1 cellular context compared by ENCODE assay signal in the genomic region with DNA sequence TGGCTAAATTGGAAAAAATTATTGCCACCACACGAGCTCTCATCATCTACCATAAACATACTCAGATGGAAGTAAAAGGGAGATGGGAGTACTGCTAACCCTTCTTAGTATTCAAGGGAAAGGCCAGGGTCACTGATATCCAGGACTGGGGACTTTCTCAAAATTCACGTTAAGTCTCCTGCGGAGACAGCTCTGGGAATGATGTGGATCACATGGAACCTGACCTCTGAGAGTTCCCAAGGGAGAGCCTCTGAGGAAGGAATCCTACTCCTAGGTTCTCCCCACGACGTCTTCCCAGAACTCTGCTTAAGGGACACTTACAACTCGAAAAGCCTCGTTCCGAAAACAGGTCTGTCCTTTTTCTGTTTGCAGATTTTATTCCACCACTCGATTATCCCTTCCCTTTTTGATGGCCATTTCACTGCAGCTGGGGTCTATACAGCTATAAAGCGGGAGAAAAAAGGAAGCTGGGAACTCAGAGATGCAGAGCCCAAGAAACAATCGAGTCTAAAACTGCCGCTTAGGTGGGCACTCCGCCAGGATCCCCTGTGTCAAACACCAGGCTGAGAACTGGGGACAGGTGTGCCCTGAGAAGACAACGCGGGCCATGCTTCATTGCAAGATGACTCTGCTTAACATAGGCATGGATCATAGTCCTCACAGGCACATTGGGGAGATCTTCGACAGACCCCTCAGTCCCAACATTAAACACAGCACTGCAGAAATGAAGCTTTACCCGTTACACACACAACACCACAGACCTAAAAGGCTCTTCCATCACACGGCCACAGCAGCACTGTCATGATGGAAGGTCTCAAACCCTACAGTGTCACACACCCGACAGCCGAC.
TF ChIP-seq lines count a peak whose summit lies in the region.

No MANE protein-coding gene starts in this region.

TF ChIP-seq in A549, 52 proteins besides CTCF, POLR2A, EP300 and RAD21 (continued from another document):
- TF ChIP-seq, protein P1, sequence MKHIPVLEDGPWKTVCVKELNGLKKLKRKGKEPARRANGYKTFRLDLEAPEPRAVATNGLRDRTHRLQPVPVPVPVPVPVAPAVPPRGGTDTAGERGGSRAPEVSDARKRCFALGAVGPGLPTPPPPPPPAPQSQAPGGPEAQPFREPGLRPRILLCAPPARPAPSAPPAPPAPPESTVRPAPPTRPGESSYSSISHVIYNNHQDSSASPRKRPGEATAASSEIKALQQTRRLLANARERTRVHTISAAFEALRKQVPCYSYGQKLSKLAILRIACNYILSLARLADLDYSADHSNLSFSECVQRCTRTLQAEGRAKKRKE (CRISPR knock-in tag; IDR thresholded peaks at IDR 0.05; ENCODE audit: low read depth): no peak
- no peak for TF ChIP-seq GATA3 (IDR thresholded peaks at IDR 0.05; ENCODE audit: borderline replicate concordance)
- TF ChIP-seq ESRRA (IDR thresholded peaks at IDR 0.05; ENCODE audit: borderline replicate concordance, low read length): no peak
- TF ChIP-seq TFCP2L1 (CRISPR knock-in tag; IDR thresholded peaks at IDR 0.05): no peak
- TF ChIP-seq, protein P2, sequence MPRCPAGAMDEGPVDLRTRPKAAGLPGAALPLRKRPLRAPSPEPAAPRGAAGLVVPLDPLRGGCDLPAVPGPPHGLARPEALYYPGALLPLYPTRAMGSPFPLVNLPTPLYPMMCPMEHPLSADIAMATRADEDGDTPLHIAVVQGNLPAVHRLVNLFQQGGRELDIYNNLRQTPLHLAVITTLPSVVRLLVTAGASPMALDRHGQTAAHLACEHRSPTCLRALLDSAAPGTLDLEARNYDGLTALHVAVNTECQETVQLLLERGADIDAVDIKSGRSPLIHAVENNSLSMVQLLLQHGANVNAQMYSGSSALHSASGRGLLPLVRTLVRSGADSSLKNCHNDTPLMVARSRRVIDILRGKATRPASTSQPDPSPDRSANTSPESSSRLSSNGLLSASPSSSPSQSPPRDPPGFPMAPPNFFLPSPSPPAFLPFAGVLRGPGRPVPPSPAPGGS (IDR thresholded peaks at IDR 0.05): no peak
TF ChIP-seq in A549: peak in this region for 0.
